In the genomic region with DNA sequence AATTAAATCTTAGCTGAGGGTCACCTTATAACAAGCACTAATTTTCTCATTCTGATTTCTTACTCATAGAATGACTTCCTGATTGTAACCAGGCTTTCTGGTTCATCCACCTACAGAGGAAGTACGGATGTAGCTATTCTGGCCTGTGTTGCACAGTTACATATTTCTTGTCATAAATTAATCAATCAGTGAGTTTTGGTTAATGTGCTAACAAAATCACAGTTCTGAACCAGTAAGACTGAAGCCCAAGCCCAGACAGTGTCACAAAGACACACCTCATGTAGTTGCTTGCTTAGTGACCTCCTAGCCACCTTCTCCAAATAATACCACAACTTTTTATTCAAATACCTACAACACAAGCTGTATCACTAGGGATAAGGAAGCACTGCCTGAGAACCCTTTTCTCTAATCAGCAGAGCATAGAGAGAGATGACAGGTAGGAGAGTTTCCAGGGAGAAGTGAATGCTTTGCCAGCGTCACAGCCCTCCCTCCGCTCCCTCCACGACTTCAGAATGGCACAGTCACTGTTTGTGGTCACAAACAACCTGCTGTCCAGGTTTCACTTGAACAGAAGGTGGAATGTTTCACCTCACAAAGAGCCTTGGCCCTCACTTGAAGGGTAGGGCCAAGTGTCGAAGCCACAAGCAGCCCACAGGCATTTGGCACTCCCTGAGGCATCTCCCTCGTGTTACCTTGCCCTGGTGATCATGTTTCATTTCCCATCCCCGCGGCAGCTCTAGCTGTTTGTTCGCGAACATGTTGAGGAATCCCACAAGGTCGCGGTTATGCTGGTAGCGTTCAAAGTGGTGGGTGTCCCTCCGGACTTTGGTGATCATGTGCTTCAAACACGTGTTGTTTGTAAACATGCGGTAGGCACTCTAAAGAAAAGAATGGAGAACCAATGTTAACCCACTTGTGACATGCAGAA, we compare ENCODE assay signal across 10 cellular contexts.
A peak's percentile ranks its signal among the peaks of the same experiment; 100 is the strongest.
DNase-seq lines count a peak whose midpoint lies in the region; ATAC-seq and TF ChIP-seq lines count a peak whose summit lies in the region.
"Had no signal": no experiment of that assay in that cellular context is flagged by ENCODE, and none has a peak within 500 bp of the region (broad histone marks: within the 10 kb centered on the region; RNA-seq: fewer than 3 reads in every experiment).

No MANE protein-coding gene starts in this region.

- no peak overlapping the region for H3K4me3 ChIP-seq in MG63

- no peak for TF ChIP-seq POLR2A in erythroblast (IDR thresholded peaks at IDR 0.05; ENCODE audit: low read length)

- peak; percentile 66 for ATAC-seq in GM19452 (IDR thresholded peaks at IDR 0.05; ENCODE audit: unreplicated experiment)

- H3K36me3 ChIP-seq in MG63, result no peaks in the 10 kb centered on the region

- H3K9me3 ChIP-seq in MG63, result no peaks in the 10 kb centered on the region

- no peaks in the 10 kb centered on the region for H3K27me3 ChIP-seq in MG63

- DNase-seq in A172 (ENCODE audit: low spot score) (peak; percentile 61), MG63 (peak; percentile 39), fibroblast of peridontal ligament (ENCODE audit: extremely low read depth) (peak; percentile 62), erythroblast (lab: John Stamatoyannopoulos, UW) (no peak), 8988T (no peak), NCI-H524 (lab: John Stamatoyannopoulos, UW) (no peak), NK-92 (lab: John Stamatoyannopoulos, UW; ENCODE audit: unreplicated experiment) (no peak)
- DNase-seq: hippocampal formation, NCI-H187 treated with DMSO at 0.1 percent for 48 hours had no signal

Comparison
In these comparisons a context has a peak if more than half of its experiments do, and no peak if none do; other contexts are left out.
1. DNase-seq: peak in A172 (single experiment), MG63 (single experiment) and fibroblast of peridontal ligament (single experiment); none in erythroblast (0 of 2), 8988T (single experiment), NCI-H524 (0 of 2) and NK-92 (single experiment).